ENCODE assay signal across 8 cellular contexts in the genomic region with DNA sequence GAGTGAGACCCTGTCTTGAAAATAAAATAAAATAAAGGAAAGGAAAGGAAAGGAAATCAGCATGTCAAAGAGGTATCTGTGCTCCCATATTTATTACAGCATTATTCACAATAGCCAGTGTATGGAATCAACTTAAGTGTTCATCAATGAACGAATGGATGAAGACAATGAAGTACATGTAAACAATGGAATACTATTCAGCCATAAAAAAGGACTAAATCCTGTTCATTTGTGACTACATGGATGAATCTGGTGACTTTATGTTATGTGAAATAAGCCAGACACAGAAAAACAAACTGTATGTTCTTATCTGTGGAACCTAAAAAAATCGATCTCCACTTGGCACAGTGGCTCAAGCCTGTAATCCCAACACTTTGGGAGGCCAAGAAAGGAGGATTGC.
"Had no signal": no experiment of that assay in that cellular context is flagged by ENCODE, and none has a peak within 500 bp of the region (broad histone marks: within the 10 kb centered on the region; RNA-seq: fewer than 3 reads in every experiment).

No MANE protein-coding gene starts in this region.

- ATAC-seq: GM23338, HepG2 had no signal

- H3K27ac ChIP-seq: HL-60 had no signal

- H3K4me2 ChIP-seq: GM23338 had no signal

- DNase-seq: H9, HCEC 1CT, KG1 had no signal

- H2AFZ ChIP-seq: GM23338 had no signal

- FAIRE-seq: H1, H54, HepG2 had no signal

- H3K4me3 ChIP-seq: GM23338 had no signal
